In the genomic region with DNA sequence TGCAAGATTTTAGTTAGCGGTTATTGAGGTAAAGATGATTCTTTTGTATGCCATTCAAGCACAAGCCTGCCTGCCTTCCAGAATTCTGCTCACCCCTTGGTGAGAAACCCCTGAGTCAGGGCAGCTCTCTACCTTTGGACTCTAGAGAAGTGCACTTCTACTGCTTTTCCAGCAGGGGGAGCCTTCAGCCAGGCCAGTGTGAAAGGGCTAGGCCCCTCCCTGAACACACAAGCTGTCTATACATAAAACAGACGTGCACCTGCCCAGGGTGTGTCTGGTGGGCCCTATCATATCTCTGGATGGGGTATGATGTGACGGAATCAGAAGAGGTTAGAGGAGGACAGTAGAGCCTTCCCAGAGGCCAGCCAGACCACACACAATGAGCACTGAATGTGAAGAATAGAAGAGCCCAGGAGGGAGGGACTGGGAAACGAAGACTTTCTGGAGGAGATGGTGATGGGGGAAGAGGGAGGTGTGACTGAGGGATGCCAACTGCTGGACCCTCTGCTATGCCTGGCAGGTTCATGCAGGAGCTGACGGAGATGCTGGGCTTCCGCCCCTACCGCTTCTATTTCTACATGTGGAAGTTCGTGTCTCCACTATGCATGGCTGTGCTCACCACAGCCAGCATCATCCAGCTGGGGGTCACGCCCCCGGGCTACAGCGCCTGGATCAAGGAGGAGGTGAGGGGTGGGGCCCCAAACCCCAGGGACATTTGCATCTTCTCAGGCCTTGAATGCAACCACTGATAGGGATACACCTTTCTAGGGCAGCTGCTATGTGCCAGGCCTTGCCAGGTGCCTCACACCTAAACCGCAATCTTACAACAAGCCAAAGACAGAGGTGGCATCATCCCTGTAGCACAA, we compare ENCODE assay signal across 8 cellular contexts. TPM values are rescaled to one million over a fixed set of nuclear protein-coding genes. Genes with fewer than 3 reads are reported as not detected.
A peak's percentile ranks its signal among the peaks of the same experiment; 100 is the strongest.
DNase-seq lines count a peak whose midpoint lies in the region; ATAC-seq, FAIRE-seq and TF ChIP-seq lines count a peak whose summit lies in the region.

No MANE protein-coding gene starts in this region.

- no peaks in the 10 kb centered on the region for H3K27me3 ChIP-seq in astrocyte (ENCODE audit: insufficient read depth, low read length)

- H3K4me3 ChIP-seq in astrocyte (ENCODE audit: insufficient read depth, low read depth, low read length), result no peak overlapping the region

- peak; percentile 76 for DNase-seq in COLO668 (lab: John Stamatoyannopoulos, UW; ENCODE audit: unreplicated experiment)
- peak; percentile 85 for DNase-seq in GM20000 (ENCODE audit: low spot score)
- DNase-seq in NAMALWA (ENCODE audit: low spot score), result peak; percentile 76
- DNase-seq in SKM-1 treated with dmso at 0.1 percent for 144 hours (lab: John Stamatoyannopoulos, UW; ENCODE audit: unreplicated experiment), result peak; percentile 76
- no peak for DNase-seq in astrocyte (ENCODE audit: low read depth)
- DNase-seq in iPS-NIHi11 (ENCODE audit: low spot score), result peak; percentile 90
- DNase-seq in stimulated activated CD4-positive, alpha-beta T cell treated with anti-CD3 and anti-CD28 coated beads, Interleukin-2, amount 100 ng/mL, for 48 hours, result peak; percentile 45 to 53

- FAIRE-seq in astrocyte (lab: Jason Lieb, UNC), result peak; percentile 26

- peaks cover 35% of the 10 kb centered on the region for H3K27me3 Mint-ChIP-seq in astrocyte (ENCODE audit: low read depth, unreplicated experiment)

- peaks cover 12% of the 10 kb centered on the region for H3K4me1 Mint-ChIP-seq in astrocyte (ENCODE audit: low read depth, unreplicated experiment)

- TF ChIP-seq CTCF in GM20000 (IDR thresholded peaks at IDR 0.05; ENCODE audit: extremely low read depth, missing control alignments) (peak; percentile 84), astrocyte (IDR thresholded peaks at IDR 0.05; ENCODE audit: insufficient read depth, low read depth, low read length) (peak; percentile 89)

- H3K4me2 ChIP-seq in astrocyte (ENCODE audit: low read length), result no peak overlapping the region

- no peaks in the 10 kb centered on the region for H3K79me2 ChIP-seq in astrocyte (ENCODE audit: insufficient read depth, low read length)

- H2AFZ ChIP-seq in astrocyte (ENCODE audit: low read depth, low read length), result no peak overlapping the region

- no peak overlapping the region for H3K4me3 Mint-ChIP-seq in astrocyte (ENCODE audit: unreplicated experiment)

- H3K27ac ChIP-seq in astrocyte (ENCODE audit: low read depth, low read length), result no peak overlapping the region

- H4K20me1 ChIP-seq in astrocyte (ENCODE audit: insufficient read depth, low read length), result no peaks in the 10 kb centered on the region

- no peak overlapping the region for H3K9ac ChIP-seq in astrocyte (ENCODE audit: low read length)

- ATAC-seq in HG03520 (IDR thresholded peaks at IDR 0.05; ENCODE audit: unreplicated experiment), result no peak

- H3K9me3 Mint-ChIP-seq in astrocyte (ENCODE audit: unreplicated experiment), result peaks cover 3% of the 10 kb centered on the region

- no peaks in the 10 kb centered on the region for H3K9me3 ChIP-seq in astrocyte (ENCODE audit: insufficient read depth, low read depth, low read length)

- H3K36me3 ChIP-seq in astrocyte (ENCODE audit: insufficient read depth, low read length), result no peaks in the 10 kb centered on the region

- no peak overlapping the region for H3K27ac Mint-ChIP-seq in astrocyte (ENCODE audit: unreplicated experiment)

- peaks cover 5% of the 10 kb centered on the region for H3K4me1 ChIP-seq in astrocyte (ENCODE audit: insufficient read depth, low read length)

- peaks cover 8% of the 10 kb centered on the region for H3K36me3 Mint-ChIP-seq in astrocyte (ENCODE audit: low read depth, unreplicated experiment)

RNA-seq across cellular contexts. Expression of gene KCNC4, which starts 13.0 kb away (rescaled TPM):
- total RNA-seq in astrocyte, result 2.6 and 3.1 TPM in 2 replicates

RNA-seq across cellular contexts. Expression of gene SLC6A17, which starts 46.9 kb away (rescaled TPM):
- 3.6 and 4.4 TPM in 2 replicates for total RNA-seq in astrocyte
